1 cellular context compared by ENCODE assay signal in the genomic region with DNA sequence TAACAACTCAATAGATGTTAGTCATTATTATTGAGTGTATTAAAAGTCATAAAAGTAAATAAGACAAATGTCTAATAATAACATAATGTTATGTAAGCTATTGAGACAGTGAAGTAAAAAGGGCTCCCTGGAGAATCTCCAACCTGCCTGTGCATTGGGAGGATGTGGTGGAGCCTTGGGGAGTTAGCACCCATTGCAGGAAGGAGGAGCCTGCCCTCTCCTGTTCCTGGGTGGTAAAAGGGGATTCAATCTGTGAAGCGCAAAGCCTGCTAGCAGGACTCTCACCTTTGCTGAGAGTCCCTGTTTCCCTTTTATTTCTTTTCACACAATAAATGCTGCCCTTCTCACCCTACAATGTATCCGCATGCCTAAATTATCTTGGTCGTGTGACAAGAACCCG.
TF ChIP-seq lines count a peak whose summit lies in the region.

No MANE protein-coding gene starts in this region.

TF ChIP-seq in K562, 482 proteins besides CTCF, POLR2A, EP300 and RAD21 (continued from another document):
- TF ChIP-seq NFRKB (IDR thresholded peaks at IDR 0.05; ENCODE audit: low read depth) = no peak
- TF ChIP-seq, protein P1, sequence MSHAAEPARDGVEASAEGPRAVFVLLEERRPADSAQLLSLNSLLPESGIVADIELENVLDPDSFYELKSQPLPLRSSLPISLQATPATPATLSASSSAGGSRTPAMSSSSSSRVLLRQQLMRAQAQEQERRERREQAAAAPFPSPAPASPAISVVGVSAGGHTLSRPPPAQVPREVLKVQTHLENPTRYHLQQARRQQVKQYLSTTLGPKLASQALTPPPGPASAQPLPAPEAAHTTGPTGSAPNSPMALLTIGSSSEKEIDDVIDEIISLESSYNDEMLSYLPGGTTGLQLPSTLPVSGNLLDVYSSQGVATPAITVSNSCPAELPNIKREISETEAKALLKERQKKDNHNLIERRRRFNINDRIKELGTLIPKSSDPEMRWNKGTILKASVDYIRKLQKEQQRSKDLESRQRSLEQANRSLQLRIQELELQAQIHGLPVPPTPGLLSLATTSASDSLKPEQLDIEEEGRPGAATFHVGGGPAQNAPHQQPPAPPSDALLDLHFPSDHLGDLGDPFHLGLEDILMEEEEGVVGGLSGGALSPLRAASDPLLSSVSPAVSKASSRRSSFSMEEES (CRISPR knock-in tag; IDR thresholded peaks at IDR 0.05) = no peak
- TF ChIP-seq, protein P2, sequence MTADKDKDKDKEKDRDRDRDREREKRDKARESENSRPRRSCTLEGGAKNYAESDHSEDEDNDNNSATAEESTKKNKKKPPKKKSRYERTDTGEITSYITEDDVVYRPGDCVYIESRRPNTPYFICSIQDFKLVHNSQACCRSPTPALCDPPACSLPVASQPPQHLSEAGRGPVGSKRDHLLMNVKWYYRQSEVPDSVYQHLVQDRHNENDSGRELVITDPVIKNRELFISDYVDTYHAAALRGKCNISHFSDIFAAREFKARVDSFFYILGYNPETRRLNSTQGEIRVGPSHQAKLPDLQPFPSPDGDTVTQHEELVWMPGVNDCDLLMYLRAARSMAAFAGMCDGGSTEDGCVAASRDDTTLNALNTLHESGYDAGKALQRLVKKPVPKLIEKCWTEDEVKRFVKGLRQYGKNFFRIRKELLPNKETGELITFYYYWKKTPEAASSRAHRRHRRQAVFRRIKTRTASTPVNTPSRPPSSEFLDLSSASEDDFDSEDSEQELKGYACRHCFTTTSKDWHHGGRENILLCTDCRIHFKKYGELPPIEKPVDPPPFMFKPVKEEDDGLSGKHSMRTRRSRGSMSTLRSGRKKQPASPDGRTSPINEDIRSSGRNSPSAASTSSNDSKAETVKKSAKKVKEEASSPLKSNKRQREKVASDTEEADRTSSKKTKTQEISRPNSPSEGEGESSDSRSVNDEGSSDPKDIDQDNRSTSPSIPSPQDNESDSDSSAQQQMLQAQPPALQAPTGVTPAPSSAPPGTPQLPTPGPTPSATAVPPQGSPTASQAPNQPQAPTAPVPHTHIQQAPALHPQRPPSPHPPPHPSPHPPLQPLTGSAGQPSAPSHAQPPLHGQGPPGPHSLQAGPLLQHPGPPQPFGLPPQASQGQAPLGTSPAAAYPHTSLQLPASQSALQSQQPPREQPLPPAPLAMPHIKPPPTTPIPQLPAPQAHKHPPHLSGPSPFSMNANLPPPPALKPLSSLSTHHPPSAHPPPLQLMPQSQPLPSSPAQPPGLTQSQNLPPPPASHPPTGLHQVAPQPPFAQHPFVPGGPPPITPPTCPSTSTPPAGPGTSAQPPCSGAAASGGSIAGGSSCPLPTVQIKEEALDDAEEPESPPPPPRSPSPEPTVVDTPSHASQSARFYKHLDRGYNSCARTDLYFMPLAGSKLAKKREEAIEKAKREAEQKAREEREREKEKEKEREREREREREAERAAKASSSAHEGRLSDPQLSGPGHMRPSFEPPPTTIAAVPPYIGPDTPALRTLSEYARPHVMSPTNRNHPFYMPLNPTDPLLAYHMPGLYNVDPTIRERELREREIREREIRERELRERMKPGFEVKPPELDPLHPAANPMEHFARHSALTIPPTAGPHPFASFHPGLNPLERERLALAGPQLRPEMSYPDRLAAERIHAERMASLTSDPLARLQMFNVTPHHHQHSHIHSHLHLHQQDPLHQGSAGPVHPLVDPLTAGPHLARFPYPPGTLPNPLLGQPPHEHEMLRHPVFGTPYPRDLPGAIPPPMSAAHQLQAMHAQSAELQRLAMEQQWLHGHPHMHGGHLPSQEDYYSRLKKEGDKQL (CRISPR knock-in tag; IDR thresholded peaks at IDR 0.05; ENCODE audit: borderline replicate concordance) = no peak
- TF ChIP-seq, protein P3, sequence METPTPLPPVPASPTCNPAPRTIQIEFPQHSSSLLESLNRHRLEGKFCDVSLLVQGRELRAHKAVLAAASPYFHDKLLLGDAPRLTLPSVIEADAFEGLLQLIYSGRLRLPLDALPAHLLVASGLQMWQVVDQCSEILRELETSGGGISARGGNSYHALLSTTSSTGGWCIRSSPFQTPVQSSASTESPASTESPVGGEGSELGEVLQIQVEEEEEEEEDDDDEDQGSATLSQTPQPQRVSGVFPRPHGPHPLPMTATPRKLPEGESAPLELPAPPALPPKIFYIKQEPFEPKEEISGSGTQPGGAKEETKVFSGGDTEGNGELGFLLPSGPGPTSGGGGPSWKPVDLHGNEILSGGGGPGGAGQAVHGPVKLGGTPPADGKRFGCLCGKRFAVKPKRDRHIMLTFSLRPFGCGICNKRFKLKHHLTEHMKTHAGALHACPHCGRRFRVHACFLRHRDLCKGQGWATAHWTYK (CRISPR knock-in tag; IDR thresholded peaks at IDR 0.05) = no peak
- TF ChIP-seq KAT7 (CRISPR knock-in tag; IDR thresholded peaks at IDR 0.05; ENCODE audit: borderline replicate concordance) = no peak
- TF ChIP-seq ZNF778 (CRISPR knock-in tag; IDR thresholded peaks at IDR 0.05) = no peak
- TF ChIP-seq, protein P4, sequence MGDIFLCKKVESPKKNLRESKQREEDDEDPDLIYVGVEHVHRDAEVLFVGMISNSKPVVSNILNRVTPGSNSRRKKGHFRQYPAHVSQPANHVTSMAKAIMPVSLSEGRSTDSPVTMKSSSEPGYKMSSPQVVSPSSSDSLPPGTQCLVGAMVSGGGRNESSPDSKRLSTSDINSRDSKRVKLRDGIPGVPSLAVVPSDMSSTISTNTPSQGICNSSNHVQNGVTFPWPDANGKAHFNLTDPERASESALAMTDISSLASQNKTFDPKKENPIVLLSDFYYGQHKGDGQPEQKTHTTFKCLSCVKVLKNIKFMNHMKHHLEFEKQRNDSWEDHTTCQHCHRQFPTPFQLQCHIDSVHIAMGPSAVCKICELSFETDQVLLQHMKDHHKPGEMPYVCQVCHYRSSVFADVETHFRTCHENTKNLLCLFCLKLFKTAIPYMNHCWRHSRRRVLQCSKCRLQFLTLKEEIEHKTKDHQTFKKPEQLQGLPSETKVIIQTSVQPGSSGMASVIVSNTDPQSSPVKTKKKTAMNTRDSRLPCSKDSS (IDR thresholded peaks at IDR 0.05; ENCODE audit: low read depth, partially characterized antibody) = no peak
- TF ChIP-seq NR4A1 (CRISPR knock-in tag; IDR thresholded peaks at IDR 0.05) = no peak
- no peak for TF ChIP-seq NR4A1 (tag; IDR thresholded peaks at IDR 0.05)
- TF ChIP-seq ZNF551 (CRISPR knock-in tag; IDR thresholded peaks at IDR 0.05) = no peak
- no peak for TF ChIP-seq HSF4 (CRISPR knock-in tag; IDR thresholded peaks at IDR 0.05; ENCODE audit: borderline replicate concordance)
- TF ChIP-seq, protein P5, sequence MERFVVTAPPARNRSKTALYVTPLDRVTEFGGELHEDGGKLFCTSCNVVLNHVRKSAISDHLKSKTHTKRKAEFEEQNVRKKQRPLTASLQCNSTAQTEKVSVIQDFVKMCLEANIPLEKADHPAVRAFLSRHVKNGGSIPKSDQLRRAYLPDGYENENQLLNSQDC (CRISPR knock-in tag; IDR thresholded peaks at IDR 0.05) = no peak
